Comparison of ENCODE assay signal across 17 cellular contexts in genomic region chr22:32684148-32684821, GRCh38.
A peak's percentile ranks its signal among the peaks of the same experiment; 100 is the strongest.
DNase-seq lines count a peak whose midpoint lies in the region; ATAC-seq and TF ChIP-seq lines count a peak whose summit lies in the region.
"Had no signal": no experiment of that assay in that cellular context is flagged by ENCODE, and none has a peak within 500 bp of the region (broad histone marks: within the 10 kb centered on the region; RNA-seq: fewer than 3 reads in every experiment).

No MANE protein-coding gene starts in this region.

- H3K36me3 ChIP-seq in mesendoderm (ENCODE audit: control insufficient read depth, insufficient read depth, low read length) (no peaks in the 10 kb centered on the region), PC-3 (ENCODE audit: low read depth, low read length) (no peaks in the 10 kb centered on the region)
- H3K36me3 ChIP-seq: MG63 had no signal

- H3K27ac ChIP-seq in mesendoderm (ENCODE audit: low read depth, low read length): no peak overlapping the region
- H3K27ac ChIP-seq in PC-3 (ENCODE audit: low read length): no peak overlapping the region
- H3K27ac ChIP-seq: SK-N-MC had no signal

- no peaks in the 10 kb centered on the region for H3K4me1 ChIP-seq in mesendoderm (ENCODE audit: control insufficient read depth, low read depth, low read length)
- H3K4me1 ChIP-seq in PC-3 (ENCODE audit: insufficient read depth, low read length): no peaks in the 10 kb centered on the region

- H4K8ac ChIP-seq in mesendoderm (ENCODE audit: low read depth, low read length): no peak overlapping the region

- DNase-seq in NCI-H1092 treated with DMSO at 0.1 percent for 48 hours (lab: John Stamatoyannopoulos, UW): peak; percentile 1
- DNase-seq in NCI-H1092 (lab: John Stamatoyannopoulos, UW): no peak
- DNase-seq in NCI-H1105 (lab: John Stamatoyannopoulos, UW): peak; percentile 14
- DNase-seq in NCI-H2227 treated with DMSO at 0.1 percent for 48 hours (lab: John Stamatoyannopoulos, UW): peak; percentile 63
- DNase-seq in mesendoderm: peak; percentile 29
- no peak for DNase-seq in PC-3
- DNase-seq: CD8-positive, alpha-beta T cell; GOT3; MG63; NCI-H146; NCI-H2081 treated with DMSO at 0.1 percent for 48 hours; NCI-H446 treated with DMSO at 0.1 percent for 48 hours had no signal

- H4K5ac ChIP-seq in mesendoderm (ENCODE audit: low read length): no peak overlapping the region

- H3K4me3 ChIP-seq in mesendoderm (ENCODE audit: low read length) (no peak overlapping the region), PC-3 (ENCODE audit: low read length) (no peak overlapping the region)
- H3K4me3 ChIP-seq: MG63, SK-N-MC had no signal

- H3K9me3 ChIP-seq in PC-3 (ENCODE audit: low read length): no peaks in the 10 kb centered on the region
- H3K9me3 ChIP-seq: MG63 had no signal

- H2BK5ac ChIP-seq in mesendoderm (ENCODE audit: low read length): no peak overlapping the region

- no peak overlapping the region for H2BK120ac ChIP-seq in mesendoderm (ENCODE audit: low read depth, low read length)

- POLR2A ChIA-PET in PC-3 (lab: Charles Lee; ENCODE audit: unreplicated experiment): no interaction called here

- no peak for TF ChIP-seq CTCF in PC-3 (conservative IDR thresholded peaks at IDR 0.05; ENCODE audit: low read depth, low read length)

- no peak overlapping the region for H3K4ac ChIP-seq in mesendoderm (ENCODE audit: low read depth, low read length)

- H3K18ac ChIP-seq in mesendoderm (ENCODE audit: low read length): no peak overlapping the region

- H3K4me2 ChIP-seq in mesendoderm (ENCODE audit: low read length) (no peak overlapping the region), PC-3 (ENCODE audit: low read length) (no peak overlapping the region)

- no peak overlapping the region for H2AFZ ChIP-seq in PC-3 (ENCODE audit: low read length)

- WGBS in mesendoderm (ENCODE audit: extremely low coverage, insufficient coverage, low lambda C conversion rate): no CpG with 5 or more reads among the region's 4 CpGs

- no TSS peak for BruUV-seq in PC-3 (replicated peaks; lab: Mats Ljungman, UMichigan)

- ATAC-seq in HG03342 (IDR thresholded peaks at IDR 0.05; ENCODE audit: unreplicated experiment): no peak
- ATAC-seq in HG03520 (IDR thresholded peaks at IDR 0.05; ENCODE audit: unreplicated experiment): no peak
- ATAC-seq in PC-3: no peak
- ATAC-seq: CD8-positive, alpha-beta T cell; Panc1; Right ventricle myocardium inferior had no signal

- H3F3A ChIP-seq in PC-3 (ENCODE audit: low read length, unreplicated experiment): no peaks in the 10 kb centered on the region

- H2AK5ac ChIP-seq in mesendoderm (ENCODE audit: low read length): no peak overlapping the region

- no peak overlapping the region for H2BK15ac ChIP-seq in mesendoderm (replicated peaks; ENCODE audit: low read depth)

- no peaks in the 10 kb centered on the region for H4K20me1 ChIP-seq in PC-3 (ENCODE audit: low read length)

- CTCF ChIA-PET in PC-3 (lab: Charles Lee): no interaction called here

- H3K56ac ChIP-seq in mesendoderm (ENCODE audit: low read length): no peak overlapping the region

- no peak overlapping the region for H3K23ac ChIP-seq in mesendoderm (ENCODE audit: low read length)

- no peak overlapping the region for H3K9ac ChIP-seq in mesendoderm (ENCODE audit: low read length)
- no peak overlapping the region for H3K9ac ChIP-seq in PC-3 (ENCODE audit: low read length)

- H3K27me3 ChIP-seq in mesendoderm (ENCODE audit: insufficient read depth, low read length, poor library complexity): no peaks in the 10 kb centered on the region
- H3K27me3 ChIP-seq in PC-3 (ENCODE audit: low read length): no peaks in the 10 kb centered on the region
- H3K27me3 ChIP-seq: MG63 had no signal

- H3K79me1 ChIP-seq in mesendoderm (ENCODE audit: low read length): no peaks in the 10 kb centered on the region

- intact Hi-C loops in PC-3 (cut with micrococcal nuclease): no loop called here

- H3K9me2 ChIP-seq in PC-3 (replicated peaks; ENCODE audit: low read length): no peaks in the 10 kb centered on the region

- H3K79me2 ChIP-seq in mesendoderm (ENCODE audit: control insufficient read depth, insufficient read depth, low read length) (no peaks in the 10 kb centered on the region), PC-3 (ENCODE audit: low read length) (no peaks in the 10 kb centered on the region)

Comparison
In these comparisons a context has a peak if more than half of its experiments do, and no peak if none do; other contexts are left out.
1. DNase-seq: peak in NCI-H1092 treated with DMSO at 0.1 percent for 48 hours (single experiment), NCI-H1105 (single experiment), NCI-H2227 treated with DMSO at 0.1 percent for 48 hours (single experiment) and mesendoderm (single experiment); none in NCI-H1092 (single experiment) and PC-3 (single experiment).